In the genomic region with DNA sequence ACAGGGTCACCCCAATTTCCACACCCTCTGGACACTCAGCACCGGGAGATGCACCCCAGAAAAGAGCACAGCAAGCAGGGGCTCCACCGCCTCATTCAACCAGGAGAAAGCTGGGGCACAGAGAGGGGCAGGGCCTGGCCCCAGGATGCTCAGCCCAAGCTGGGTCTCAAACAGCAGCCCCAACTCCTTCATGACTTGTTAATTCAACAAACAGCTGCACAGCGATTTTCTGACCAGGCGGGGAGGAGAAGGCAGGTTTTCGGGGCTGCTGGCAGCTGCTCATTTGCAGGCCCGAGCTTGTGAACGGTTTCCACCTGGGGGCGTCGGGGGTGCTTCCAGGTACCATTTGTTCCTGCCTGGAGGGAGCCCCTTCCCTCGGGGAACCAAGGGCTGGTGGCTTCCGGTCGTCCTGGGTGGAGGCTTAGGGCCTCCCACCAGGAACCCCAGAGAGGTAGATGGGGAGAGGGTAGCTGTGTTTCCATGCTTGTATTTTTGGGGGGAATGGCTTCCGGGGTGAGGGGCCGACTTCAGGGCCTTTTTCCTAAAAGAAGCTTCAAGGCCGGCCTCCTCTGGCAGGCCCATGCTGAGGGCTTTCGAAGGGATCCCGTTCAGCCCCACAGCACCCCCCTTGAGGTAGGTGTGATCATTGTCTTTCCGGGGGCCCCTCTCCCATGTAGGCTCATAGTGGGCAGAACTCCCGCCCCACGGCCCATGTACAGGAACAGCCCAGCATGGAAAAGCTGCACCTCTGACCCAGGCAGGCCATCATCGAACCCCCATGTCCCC, we compare ENCODE assay signal across 13 cellular contexts.
DNase-seq lines count a peak whose midpoint lies in the region; ATAC-seq and TF ChIP-seq lines count a peak whose summit lies in the region.
"Had no signal": no experiment of that assay in that cellular context is flagged by ENCODE, and none has a peak within 500 bp of the region (broad histone marks: within the 10 kb centered on the region; RNA-seq: fewer than 3 reads in every experiment).

No MANE protein-coding gene starts in this region.

- no peaks in the 10 kb centered on the region for H3K9me3 ChIP-seq in right atrium auricular region
- H3K9me3 ChIP-seq in mucosa of descending colon: no peaks in the 10 kb centered on the region

- intact Hi-C loops in Right ventricle myocardium inferior (cut with DNase I): loop anchor here (2.0 to 5.0 kb wide), 2 partner anchors 131 to 189 kb away; no protein-coding TSS in a partner anchor
- intact Hi-C loops in mucosa of descending colon (cut with DNase I, micrococcal nuclease): loop anchor here in 1 of 2 donors (5.0 kb wide), 1 partner anchor 186 kb away; no protein-coding TSS in a partner anchor

- ATAC-seq in Right ventricle myocardium inferior: no peak
- no peak for ATAC-seq in mucosa of descending colon
- no peak for ATAC-seq in GM18519 (IDR thresholded peaks at IDR 0.05; ENCODE audit: low FRiP score, unreplicated experiment)

- H3K9me3 Mint-ChIP-seq in chondrocyte (ENCODE audit: low read depth): no peaks in the 10 kb centered on the region
- H3K9me3 Mint-ChIP-seq: activated T-helper 1 cell treated with anti-CD3 and anti-CD28 coated beads, Interleukin-12 subunit alpha, Interleukin-12 subunit beta, Interleukin-2, Interleukin-4 antibody, amounts not matched to agents 30 ng/mL and 10 ng/mL and 1 ng/mL, durations not matched to agents 14 hours and 24 hours and 36 hours; natural killer cell; T-helper 2 cell treated with Interferon-gamma antibody and Interleukin-4, amounts not matched to agents 5 μg/mL and 100 μg/mL, for 36 hours had no signal

- H3K4me3 ChIP-seq in right atrium auricular region: no peak overlapping the region
- H3K4me3 ChIP-seq in mucosa of descending colon: no peak overlapping the region

- H3K4me1 ChIP-seq in right atrium auricular region: peaks cover 0 to 9% of the 10 kb centered on the region in 2 donors
- peaks cover 19% of the 10 kb centered on the region for H3K4me1 ChIP-seq in mucosa of descending colon (ENCODE audit: low read depth)

- no peak for TF ChIP-seq CTCF in right atrium auricular region (IDR thresholded peaks at IDR 0.05)
- no peak for TF ChIP-seq CTCF in chondrocyte (IDR thresholded peaks at IDR 0.05)
- no peak for TF ChIP-seq CTCF in mucosa of descending colon (IDR thresholded peaks at IDR 0.05)

- H3K4me3 Mint-ChIP-seq in chondrocyte (ENCODE audit: unreplicated experiment): no peak overlapping the region
- H3K4me3 Mint-ChIP-seq: activated T-helper 1 cell treated with anti-CD3 and anti-CD28 coated beads, Interleukin-12 subunit alpha, Interleukin-12 subunit beta, Interleukin-2, Interleukin-4 antibody, amounts not matched to agents 30 ng/mL and 10 ng/mL and 1 ng/mL, durations not matched to agents 14 hours and 24 hours and 36 hours; natural killer cell; T-helper 2 cell treated with Interferon-gamma antibody and Interleukin-4, amounts not matched to agents 5 μg/mL and 100 μg/mL, for 36 hours had no signal

- H3K4me1 Mint-ChIP-seq in chondrocyte (ENCODE audit: low read depth): peaks cover 7% of the 10 kb centered on the region

- H3K36me3 Mint-ChIP-seq in chondrocyte (ENCODE audit: low read depth): no peaks in the 10 kb centered on the region
- H3K36me3 Mint-ChIP-seq: natural killer cell had no signal

- peaks cover 15% of the 10 kb centered on the region for H3K27me3 Mint-ChIP-seq in chondrocyte (ENCODE audit: low read depth)

- no peak overlapping the region for H3K27ac Mint-ChIP-seq in chondrocyte (ENCODE audit: unreplicated experiment)
- H3K27ac Mint-ChIP-seq: T-helper 2 cell treated with Interferon-gamma antibody and Interleukin-4, amounts not matched to agents 5 μg/mL and 100 μg/mL, for 36 hours had no signal

- no peaks in the 10 kb centered on the region for H3K36me3 ChIP-seq in right atrium auricular region
- H3K36me3 ChIP-seq in mucosa of descending colon (ENCODE audit: low read depth): no peaks in the 10 kb centered on the region

- no peak overlapping the region for H3K27ac ChIP-seq in right atrium auricular region

- DNase-seq in Right ventricle myocardium inferior (ENCODE audit: missing footprints) (peak; percentile 41), right atrium auricular region (ENCODE audit: low spot score) (no peak), chondrocyte (ENCODE audit: low spot score) (peak; percentile 66), mucosa of descending colon (peak; percentile 19 to 48 (median 41)), SIG-M5 treated with dmso at 0.1 percent for 504 hours (lab: John Stamatoyannopoulos, UW; ENCODE audit: unreplicated experiment) (no peak), T1000 (lab: John Stamatoyannopoulos, UW) (no peak), NCI-H1092 (lab: John Stamatoyannopoulos, UW) (no peak)
- DNase-seq: hippocampal formation, NCI-H2081 treated with DMSO at 0.1 percent for 48 hours had no signal

- no peaks in the 10 kb centered on the region for H3K27me3 ChIP-seq in right atrium auricular region

Comparison
In these comparisons a context has a peak if more than half of its experiments do, and no peak if none do; other contexts are left out.
1. DNase-seq: peak in Right ventricle myocardium inferior (single experiment), chondrocyte (single experiment) and mucosa of descending colon (3 of 3); none in right atrium auricular region (single experiment), SIG-M5 treated with dmso at 0.1 percent for 504 hours (single experiment), T1000 (single experiment) and NCI-H1092 (single experiment).